In the genomic region with DNA sequence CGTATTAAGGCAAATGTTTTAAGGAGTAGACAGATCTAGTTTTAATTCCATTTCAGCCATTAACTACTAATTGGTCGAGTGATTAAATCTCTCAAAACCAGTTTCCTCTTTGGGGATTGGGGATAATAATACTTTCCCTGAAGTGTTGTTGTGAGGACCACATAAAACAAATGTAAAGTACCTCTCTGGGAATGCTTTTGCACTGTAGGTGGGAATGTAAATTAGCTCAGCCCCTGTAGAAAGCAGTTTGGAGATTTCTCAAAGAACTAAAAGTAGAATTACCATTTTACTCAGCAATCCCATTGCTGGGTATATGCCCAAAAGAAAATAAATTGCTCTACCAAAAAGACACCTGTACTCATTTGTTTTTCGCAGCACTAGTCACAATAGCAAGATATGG, we compare ENCODE assay signal across 28 cellular contexts.
"Had no signal": no experiment of that assay in that cellular context is flagged by ENCODE, and none has a peak within 500 bp of the region (broad histone marks: within the 10 kb centered on the region; RNA-seq: fewer than 3 reads in every experiment).

No MANE protein-coding gene starts in this region.

- H3K36me3 ChIP-seq: adrenal gland, esophagus muscularis mucosa, gastrocnemius medialis, heart right ventricle had no signal

- H3K4me1 ChIP-seq: adrenal gland, body of pancreas, esophagus muscularis mucosa, gastrocnemius medialis had no signal

- H3K36me3 Mint-ChIP-seq: activated naive CD4-positive, alpha-beta T cell treated with anti-CD3 and anti-CD28 coated beads, Interleukin-2, amount 50 U/mL, for 24 hours; activated naive CD8-positive, alpha-beta T cell treated with anti-CD3 and anti-CD28 coated beads for 36 hours had no signal

- H3K27me3 ChIP-seq: adrenal gland, body of pancreas, esophagus muscularis mucosa, foreskin keratinocyte, gastrocnemius medialis, hepatocyte had no signal

- H3K9me3 Mint-ChIP-seq: activated CD8-positive, alpha-beta T cell treated with anti-CD3 and anti-CD28 coated beads for 36 hours; activated naive CD4-positive, alpha-beta T cell treated with anti-CD3 and anti-CD28 coated beads for 36 hours; activated naive CD4-positive, alpha-beta T cell treated with anti-CD3 and anti-CD28 coated beads, Interleukin-2, amount 50 U/mL, for 24 hours; activated naive CD8-positive, alpha-beta T cell treated with anti-CD3 and anti-CD28 coated beads for 36 hours; activated naive CD8-positive, alpha-beta T cell treated with anti-CD3 and anti-CD28 coated beads, Interleukin-2, amount 50 U/mL, for 24 hours; activated T-cell treated with anti-CD3 and anti-CD28 coated beads, Interleukin-2, amount 50 U/mL, for 4 hours; activated T-helper 17 cell treated with anti-CD3 and anti-CD28 coated beads, Interleukin-2, amount 50 U/mL, for 72 hours; effector memory CD8-positive, alpha-beta T cell had no signal

- H3K4me3 Mint-ChIP-seq: activated CD8-positive, alpha-beta T cell treated with anti-CD3 and anti-CD28 coated beads for 36 hours; activated naive CD4-positive, alpha-beta T cell treated with anti-CD3 and anti-CD28 coated beads for 36 hours; activated naive CD4-positive, alpha-beta T cell treated with anti-CD3 and anti-CD28 coated beads, Interleukin-2, amount 50 U/mL, for 24 hours; activated naive CD8-positive, alpha-beta T cell treated with anti-CD3 and anti-CD28 coated beads for 36 hours; activated naive CD8-positive, alpha-beta T cell treated with anti-CD3 and anti-CD28 coated beads, Interleukin-2, amount 50 U/mL, for 24 hours; activated T-cell treated with anti-CD3 and anti-CD28 coated beads, Interleukin-2, amount 50 U/mL, for 4 hours; activated T-helper 17 cell treated with anti-CD3 and anti-CD28 coated beads, Interleukin-2, amount 50 U/mL, for 72 hours; effector memory CD8-positive, alpha-beta T cell had no signal

- H3K4me1 Mint-ChIP-seq: activated naive CD4-positive, alpha-beta T cell treated with anti-CD3 and anti-CD28 coated beads, Interleukin-2, amount 50 U/mL, for 24 hours had no signal

- H3K4me3 ChIP-seq: adrenal gland, body of pancreas, esophagus muscularis mucosa, gastrocnemius medialis, heart right ventricle, hepatocyte had no signal

- H3K27ac ChIP-seq: adrenal gland, body of pancreas, esophagus muscularis mucosa, foreskin keratinocyte, gastrocnemius medialis, heart right ventricle, hepatocyte had no signal

- H3K27ac Mint-ChIP-seq: activated CD8-positive, alpha-beta T cell treated with anti-CD3 and anti-CD28 coated beads for 36 hours; activated naive CD4-positive, alpha-beta T cell treated with anti-CD3 and anti-CD28 coated beads for 36 hours; activated naive CD4-positive, alpha-beta T cell treated with anti-CD3 and anti-CD28 coated beads, Interleukin-2, amount 50 U/mL, for 24 hours; activated naive CD8-positive, alpha-beta T cell treated with anti-CD3 and anti-CD28 coated beads for 36 hours; activated naive CD8-positive, alpha-beta T cell treated with anti-CD3 and anti-CD28 coated beads, Interleukin-2, amount 50 U/mL, for 24 hours; activated T-helper 17 cell treated with anti-CD3 and anti-CD28 coated beads, Interleukin-2, amount 50 U/mL, for 72 hours; effector memory CD8-positive, alpha-beta T cell had no signal

- H3K9me3 ChIP-seq: adrenal gland, body of pancreas, esophagus muscularis mucosa, gastrocnemius medialis, heart right ventricle had no signal

- ATAC-seq: activated CD8-positive, alpha-beta T cell treated with anti-CD3 and anti-CD28 coated beads for 36 hours; activated naive CD8-positive, alpha-beta T cell treated with anti-CD3 and anti-CD28 coated beads, Interleukin-2, amount 50 U/mL, for 24 hours; activated T-cell treated with anti-CD3 and anti-CD28 coated beads, Interleukin-2, amount 50 U/mL, for 4 hours; activated T-helper 17 cell treated with anti-CD3 and anti-CD28 coated beads, Interleukin-2, amount 50 U/mL, for 72 hours; body of pancreas; effector memory CD8-positive, alpha-beta T cell; foreskin keratinocyte; gastrocnemius medialis; heart right ventricle had no signal

- DNase-seq: activated CD4-positive, alpha-beta T cell treated with anti-CD3 and anti-CD28 coated beads for 48 hours; activated CD4-positive, alpha-beta T cell treated with anti-CD3 and anti-CD28 coated beads, Interleukin-2, amount 50 U/mL, for 1 hour; activated CD4-positive, alpha-beta T cell treated with anti-CD3 and anti-CD28 coated beads, Interleukin-2, amount 50 U/mL, for 48 hours; activated CD8-positive, alpha-beta memory T cell treated with anti-CD3 and anti-CD28 coated beads for 24 hours; activated CD8-positive, alpha-beta T cell treated with anti-CD3 and anti-CD28 coated beads for 36 hours; activated effector memory CD4-positive, alpha-beta T cell treated with anti-CD3 and anti-CD28 coated beads, Interleukin-2, amount 50 U/mL, for 16 hours; activated naive CD4-positive, alpha-beta T cell treated with anti-CD3 and anti-CD28 coated beads for 36 hours; activated naive CD8-positive, alpha-beta T cell treated with anti-CD3 and anti-CD28 coated beads for 36 hours; activated naive CD8-positive, alpha-beta T cell treated with anti-CD3 and anti-CD28 coated beads, Interleukin-2, amount 50 U/mL, for 24 hours; activated T-cell treated with anti-CD3 and anti-CD28 coated beads, Interleukin-2, amount 50 U/mL, for 4 hours; adrenal gland; amygdala; aorta; body of pancreas; caudate nucleus; cortex of kidney; dermis blood vessel endothelial cell; effector CD4-positive, alpha-beta T cell; effector memory CD8-positive, alpha-beta T cell; erythroblast; foreskin keratinocyte; gastrocnemius medialis; heart right ventricle; T-helper 2 cell had no signal
